ENCODE assay signal across 9 cellular contexts in genomic region chr5:146565764-146566163, GRCh38. TPM values are rescaled to one million over a fixed set of nuclear protein-coding genes. Genes with fewer than 3 reads are reported as not detected.
DNase-seq lines count a peak whose midpoint lies in the region; ATAC-seq, FAIRE-seq and TF ChIP-seq lines count a peak whose summit lies in the region.
"Had no signal": no experiment of that assay in that cellular context is flagged by ENCODE, and none has a peak within 500 bp of the region (broad histone marks: within the 10 kb centered on the region; RNA-seq: fewer than 3 reads in every experiment).

No MANE protein-coding gene starts in this region.

- no peak overlapping the region; the same call in 1 of the 2 replicates for H3K4me2 ChIP-seq in K562 (ENCODE audit: insufficient read depth, low read length)
- no peak overlapping the region for H3K4me2 ChIP-seq in keratinocyte (ENCODE audit: control insufficient read depth, extremely low read depth, insufficient read depth, low read depth, low read length)

- no peak for TF ChIP-seq EP300 in K562 (IDR thresholded peaks at IDR 0.05; ENCODE audit: low read length)

- H3K4me1 ChIP-seq in K562 (replicated peaks in 1 of 2; ENCODE audit: control insufficient read depth in 2 of 2, insufficient read depth in 2 of 2, low read length in 2 of 2) = no peaks in the 10 kb centered on the region
- H3K4me1 ChIP-seq in keratinocyte (ENCODE audit: control insufficient read depth, extremely low read depth, insufficient read depth, low read length) = peaks cover 5% of the 10 kb centered on the region

- POLR2A ChIA-PET in K562 (lab: Yijun Ruan, JAX) = interaction anchor here (0.8 kb wide), 2 partner anchors 41 to 250 kb away, joined by 3 to 4 read pairs; no protein-coding TSS in a partner anchor

- H4K20me1 ChIP-seq in K562 (replicated peaks; ENCODE audit: control insufficient read depth, insufficient read depth, low read length) (no peaks in the 10 kb centered on the region), keratinocyte (ENCODE audit: control insufficient read depth, extremely low read depth, insufficient read depth, low read length) (no peaks in the 10 kb centered on the region)

- intact Hi-C loops in K562 (cut with micrococcal nuclease) = loop anchor here (1.0 kb wide), 1 partner anchor 401 kb away; no protein-coding TSS in a partner anchor

- ATAC-seq in GM18499 (IDR thresholded peaks at IDR 0.05; ENCODE audit: insufficient read depth, unreplicated experiment) = peak; percentile 88
- peak; percentile 90 for ATAC-seq in HG02840 (IDR thresholded peaks at IDR 0.05; ENCODE audit: low FRiP score, unreplicated experiment)
- ATAC-seq in K562 = peak; percentile 100

- no TSS peak for BruUV-seq in K562 (replicated peaks; lab: Mats Ljungman, UMichigan)

- in situ Hi-C loops in ACHN (cut with HindIII; ENCODE audit: low pct_ligation_motif_present, low pct_unique_long_range_greater_than_20kb, low sequenced_read_pairs) = no loop called here
- in situ Hi-C loops in K562 (cut with MboI) = no loop called here

- peak; percentile 58 to 73 for TF ChIP-seq RAD21 in K562 (CRISPR knock-in tag; conservative IDR thresholded peaks at IDR 0.05 in 1 of 2, IDR thresholded peaks at IDR 0.05 in 1 of 2)

- H3K36me3 ChIP-seq in K562 (ENCODE audit: control insufficient read depth, insufficient read depth, low read length) (no peaks in the 10 kb centered on the region), keratinocyte (ENCODE audit: control insufficient read depth in 2 of 2, extremely low read depth in 1 of 2, insufficient read depth in 2 of 2, low read length in 2 of 2) (no peaks in the 10 kb centered on the region)

- no peak overlapping the region for H3K4me3 ChIP-seq in K562
- H3K4me3 ChIP-seq in keratinocyte (ENCODE audit: control insufficient read depth in 2 of 3, extremely low read depth in 1 of 3, insufficient read depth in 2 of 3, low read depth in 1 of 3, low read length in 3 of 3) = no peak overlapping the region

- peak; percentile 93 for FAIRE-seq in K562 (lab: Jason Lieb, UNC)
- peak; percentile 29 for FAIRE-seq in keratinocyte (lab: Jason Lieb, UNC)

- no peak for TF ChIP-seq POLR2A in K562 (conservative IDR thresholded peaks at IDR 0.05)

- dilution Hi-C loops in keratinocyte (cut with MboI; ENCODE audit: extremely low pct_ligation_motif_present, low sequenced_read_pairs) = no loop called here

- H3K9me3 ChIP-seq in K562 (replicated peaks; ENCODE audit: control insufficient read depth, insufficient read depth, low read depth, low read length) = no peaks in the 10 kb centered on the region
- no peaks in the 10 kb centered on the region for H3K9me3 ChIP-seq in keratinocyte (ENCODE audit: control insufficient read depth, low read depth, low read length)

- CTCF ChIA-PET in K562 (lab: Yijun Ruan, JAX; ENCODE audit: low intra/inter-chr PET ratio) = interaction anchor here (1.0 to 1.3 kb wide), 2 partner anchors 400 to 623 kb away, joined by 3 read pairs; no protein-coding TSS in a partner anchor

- DNase-seq in ACHN (peak; percentile 72), NCI-H1105 treated with DMSO at 0.1 percent for 48 hours (lab: John Stamatoyannopoulos, UW) (peak; percentile 25), SW 1271 (lab: John Stamatoyannopoulos, UW) (peak; percentile 22 to 35), K562 (ENCODE audit: extremely low read depth in 1 of 4, low spot score in 3 of 4) (peak; percentile 67 to 80 (median 74)), keratinocyte (ENCODE audit: low read depth, low spot score) (no peak)
- DNase-seq in stimulated activated CD4-positive, alpha-beta T cell treated with anti-CD3 and anti-CD28 coated beads, Interleukin-4, amount 100 ng/mL, for 48 hours (ENCODE audit: low read depth in 2 of 2) = peak; percentile 6 to 36

- 0% methylated on average over 7 of the region's 7 CpGs for WGBS in K562 (ENCODE audit: insufficient coverage, low coverage, missing lambda C conversion rate)

- H3K27me3 ChIP-seq in K562 (ENCODE audit: control insufficient read depth in 2 of 2, insufficient read depth in 2 of 2, low read length in 2 of 2) = no peaks in the 10 kb centered on the region
- H3K27me3 ChIP-seq in keratinocyte (ENCODE audit: control insufficient read depth, extremely low read depth, insufficient read depth, low read length) = no peaks in the 10 kb centered on the region

- H3K9me1 ChIP-seq in K562 (ENCODE audit: control insufficient read depth, insufficient read depth, low read length) (no peaks in the 10 kb centered on the region), keratinocyte (ENCODE audit: control insufficient read depth, extremely low read depth, insufficient read depth, low read length) (no peaks in the 10 kb centered on the region)

- 0 out of 2 replicates have a peak overlapping the region, but pooled peaks have one; percentile 35 for H2AFZ ChIP-seq in K562 (ENCODE audit: low read depth, low read length)
- no peak overlapping the region for H2AFZ ChIP-seq in keratinocyte (ENCODE audit: control insufficient read depth, low read length)

- H3K79me2 ChIP-seq in K562 (ENCODE audit: control insufficient read depth, insufficient read depth, low read length) = no peaks in the 10 kb centered on the region
- H3K79me2 ChIP-seq in keratinocyte (ENCODE audit: control insufficient read depth, insufficient read depth, low read length) = no peaks in the 10 kb centered on the region

- H3K27ac ChIP-seq in K562 (ENCODE audit: extremely low read depth, low read depth, low read length) (no peak overlapping the region), keratinocyte (ENCODE audit: control insufficient read depth, insufficient read depth, low read length) (no peak overlapping the region)

- TF ChIP-seq CTCF in K562 (IDR thresholded peaks at IDR 0.05 in 2 of 3, conservative IDR thresholded peaks at IDR 0.05 in 1 of 3; ENCODE audit: insufficient read depth in 2 of 3, low read depth in 1 of 3, low read length in 3 of 3) (peak; percentile 78 to 80 (median 79)), keratinocyte (optimal IDR thresholded peaks at IDR 0.05 in 1 of 3, IDR thresholded peaks at IDR 0.05 in 1 of 3, conservative IDR thresholded peaks at IDR 0.05 in 1 of 3; ENCODE audit: extremely low read depth in 1 of 3, insufficient read depth in 2 of 3, low read length in 3 of 3) (peak; percentile 52 to 60 (median 59))

- no peak overlapping the region for H3K9ac ChIP-seq in K562 (ENCODE audit: insufficient read depth in 1 of 2, low read depth in 2 of 2, low read length in 2 of 2)
- H3K9ac ChIP-seq in keratinocyte (ENCODE audit: control insufficient read depth, extremely low read depth, insufficient read depth, low read length) = no peak overlapping the region

TF ChIP-seq in K562, 482 proteins besides CTCF, POLR2A, EP300 and RAD21 (continues in another document):
- TF ChIP-seq ZNF830 (CRISPR knock-in tag; IDR thresholded peaks at IDR 0.05) (no peak), VEZF1 (CRISPR knock-in tag; IDR thresholded peaks at IDR 0.05) (peak; percentile 67; the same call in 1 of the 2 replicates), C11orf30 (IDR thresholded peaks at IDR 0.05; ENCODE audit: low read depth) (no peak), CEBPG (CRISPR knock-in tag; IDR thresholded peaks at IDR 0.05) (no peak; the same call in 1 of the 2 replicates), CEBPG (tag; conservative IDR thresholded peaks at IDR 0.05 in 1 of 2, IDR thresholded peaks at IDR 0.05 in 1 of 2) (peak in 1 of 2 experiments; percentile 20; a peak in 1 of 4 replicates), RBM22 (IDR thresholded peaks at IDR 0.05; ENCODE audit: low read depth, low read length, poor library complexity, severe bottlenecking) (no peak), MCM7 (IDR thresholded peaks at IDR 0.05) (no peak)

RNA-seq across cellular contexts. Expression of gene GPR151, which starts 49.8 kb away (rescaled TPM):
- total RNA-seq in K562 (2011; cell fraction: chromatin; rRNA removed; ENCODE audit: low replicate concordance) = not detected in 2 replicates
- total RNA-seq in K562 (2011; cell fraction: nucleolus; rRNA removed) = not detected in 2 replicates
- total RNA-seq in K562 (2011; cell fraction: nucleoplasm; rRNA removed) = not detected in 2 replicates
- not detected in 2 replicates for total RNA-seq in K562 (2014; rRNA removed)
- total RNA-seq in K562 (2014; rRNA removed; fragmentation: Illumina TruSeq; extraction: Trizol) = not detected in 2 replicates
- total RNA-seq in K562 (2015; rRNA removed; fragmentation: Illumina TruSeq; extraction: Trizol) = not detected in 2 replicates
- not detected in 2 replicates for total RNA-seq in K562 (2021)
- not detected in 2 replicates for polyA plus RNA-seq in K562 (2011; rRNA removed)
- polyA plus RNA-seq in K562 (2011; cell fraction: cytosol; rRNA removed) = not detected in 2 replicates
- not detected in 2 replicates for polyA plus RNA-seq in K562 (2011; cell fraction: nucleus; rRNA removed)
- not detected in 2 replicates for polyA plus RNA-seq in K562 (2012)
- polyA plus RNA-seq in K562 (2014; fragmentation: Illumina TruSeq; extraction: Trizol) = not detected in 2 replicates
- polyA plus RNA-seq in K562 (2014; fragmentation: Nextera tagmentation; extraction: Ambion mirVana) = under 1 TPM in 1 of 2 experiments, not detected in 1; 0.06 TPM
- not detected in 2 replicates for polyA plus RNA-seq in K562 (2014; rRNA removed)
- not detected in 2 replicates for polyA minus RNA-seq in K562 (2011; rRNA and poly(A)+ RNA removed)
- polyA minus RNA-seq in K562 (2011; cell fraction: cytosol; rRNA and poly(A)+ RNA removed) = not detected in 2 replicates
- not detected in 2 replicates for polyA minus RNA-seq in K562 (2011; cell fraction: nucleus; rRNA and poly(A)+ RNA removed)
- polyA plus RNA-seq in keratinocyte = not detected in 3 replicates
- polyA plus RNA-seq in keratinocyte (2011; ENCODE audit: low read depth) = not detected
- not detected in 2 replicates for polyA plus RNA-seq in keratinocyte (2011; cell fraction: cytosol; rRNA removed)
- not detected in 2 replicates for polyA plus RNA-seq in keratinocyte (2011; cell fraction: nucleus; rRNA removed)
- polyA plus RNA-seq in keratinocyte (2012; ENCODE audit: low replicate concordance) = not detected in 2 replicates
- 0.23 TPM in 1 of 3 replicates, not detected in the others for polyA minus RNA-seq in keratinocyte
- not detected for polyA minus RNA-seq in keratinocyte (2011; cell fraction: cytosol; rRNA and poly(A)+ RNA removed)
- polyA minus RNA-seq in keratinocyte (2011; cell fraction: nucleus; rRNA and poly(A)+ RNA removed) = not detected in 2 replicates
- total RNA-seq: subcutaneous adipose tissue had no signal
